ENCODE assay signal across 14 cellular contexts in the genomic region with DNA sequence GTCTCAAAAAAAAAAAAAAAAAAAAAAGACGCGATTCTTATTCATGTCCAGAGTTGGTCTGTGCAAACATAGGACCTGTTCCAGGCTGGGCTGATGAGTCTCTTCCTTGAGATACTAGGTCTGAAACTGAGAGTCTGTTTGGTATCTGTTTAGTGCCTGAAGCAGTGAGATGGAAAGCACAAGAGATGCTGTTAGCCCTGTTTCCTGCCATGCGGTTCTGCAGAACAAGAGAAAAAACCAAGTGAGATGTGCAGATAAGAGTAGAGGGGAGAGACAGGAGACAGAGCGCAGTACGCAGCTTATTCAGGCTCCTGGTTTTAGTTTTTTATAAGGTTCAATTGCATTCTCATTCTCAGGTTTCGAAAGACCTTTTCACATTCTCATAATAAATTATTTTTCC.
DNase-seq lines count a peak whose midpoint lies in the region; ATAC-seq lines count a peak whose summit lies in the region.
"Had no signal": no experiment of that assay in that cellular context is flagged by ENCODE, and none has a peak within 500 bp of the region (broad histone marks: within the 10 kb centered on the region; RNA-seq: fewer than 3 reads in every experiment).

No MANE protein-coding gene starts in this region.

- no peaks in the 10 kb centered on the region for H3K9me3 Mint-ChIP-seq in activated CD8-positive, alpha-beta memory T cell treated with anti-CD3 and anti-CD28 coated beads, Interleukin-2, amount 10 ng/mL, durations not matched to agents 7 days and 5 days (ENCODE audit: low read depth)
- H3K9me3 Mint-ChIP-seq in stimulated activated naive B cell treated with anti-CD40 and anti-IgM and Interleukin-4, amounts not matched to agents 10 μg/mL and 1 μg/mL and 100 μg/mL, for 72 hours = no peaks in the 10 kb centered on the region
- H3K9me3 Mint-ChIP-seq: neural progenitor cell had no signal

- peaks cover 2% of the 10 kb centered on the region for H3K36me3 Mint-ChIP-seq in activated CD8-positive, alpha-beta memory T cell treated with anti-CD3 and anti-CD28 coated beads, Interleukin-2, amount 10 ng/mL, durations not matched to agents 7 days and 5 days
- H3K36me3 Mint-ChIP-seq in stimulated activated naive B cell treated with anti-CD40 and anti-IgM and Interleukin-4, amounts not matched to agents 10 μg/mL and 1 μg/mL and 100 μg/mL, for 72 hours = no peaks in the 10 kb centered on the region
- H3K36me3 Mint-ChIP-seq: neural progenitor cell had no signal

- H3K27ac Mint-ChIP-seq in activated CD8-positive, alpha-beta memory T cell treated with anti-CD3 and anti-CD28 coated beads, Interleukin-2, amount 10 ng/mL, durations not matched to agents 7 days and 5 days = peak overlapping the region; percentile 53
- H3K27ac Mint-ChIP-seq in stimulated activated naive B cell treated with anti-CD40 and anti-IgM and Interleukin-4, amounts not matched to agents 10 μg/mL and 1 μg/mL and 100 μg/mL, for 72 hours = no peak overlapping the region
- H3K27ac Mint-ChIP-seq: neural progenitor cell had no signal

- peak overlapping the region; percentile 12 for H3K4me3 Mint-ChIP-seq in activated CD8-positive, alpha-beta memory T cell treated with anti-CD3 and anti-CD28 coated beads, Interleukin-2, amount 10 ng/mL, durations not matched to agents 7 days and 5 days
- H3K4me3 Mint-ChIP-seq in stimulated activated naive B cell treated with anti-CD40 and anti-IgM and Interleukin-4, amounts not matched to agents 10 μg/mL and 1 μg/mL and 100 μg/mL, for 72 hours = no peak overlapping the region
- H3K4me3 Mint-ChIP-seq: neural progenitor cell had no signal

- peaks cover 8% of the 10 kb centered on the region for H3K27me3 Mint-ChIP-seq in activated CD8-positive, alpha-beta memory T cell treated with anti-CD3 and anti-CD28 coated beads, Interleukin-2, amount 10 ng/mL, durations not matched to agents 7 days and 5 days
- peaks cover 5 to 7% of the 10 kb centered on the region in 2 donors for H3K27me3 Mint-ChIP-seq in stimulated activated naive B cell treated with anti-CD40 and anti-IgM and Interleukin-4, amounts not matched to agents 10 μg/mL and 1 μg/mL and 100 μg/mL, for 72 hours

- DNase-seq in activated CD8-positive, alpha-beta memory T cell treated with anti-CD3 and anti-CD28 coated beads, Interleukin-2, amount 10 ng/mL, durations not matched to agents 7 days and 5 days = peak; percentile 83
- DNase-seq in activated CD8-positive, alpha-beta memory T cell treated with anti-CD3 and anti-CD28 coated beads for 24 hours = no peak
- DNase-seq in activated CD4-positive, alpha-beta T cell treated with anti-CD3 and anti-CD28 coated beads, Interleukin-2, amount 50 U/mL, for 1 hour = peak; percentile 18
- DNase-seq in central memory CD4-positive, alpha-beta T cell = peak; percentile 69
- no peak for DNase-seq in stimulated activated naive B cell treated with anti-CD40 and anti-IgM and Interleukin-4, amounts not matched to agents 10 μg/mL and 1 μg/mL and 100 μg/mL, for 72 hours
- DNase-seq in DMS79 treated with DMSO at 0.1 percent for 48 hours (lab: John Stamatoyannopoulos, UW) (no peak), NCI-H1048 (lab: John Stamatoyannopoulos, UW) (no peak)
- DNase-seq: adrenal gland, dermis blood vessel endothelial cell, foreskin fibroblast, NCI-H1436 had no signal

- ATAC-seq in activated CD8-positive, alpha-beta memory T cell treated with anti-CD3 and anti-CD28 coated beads, Interleukin-2, amount 10 ng/mL, durations not matched to agents 7 days and 5 days = peak; percentile 96
- peak; percentile 33 to 75 for ATAC-seq in stimulated activated naive B cell treated with anti-CD40 and anti-IgM and Interleukin-4, amounts not matched to agents 10 μg/mL and 1 μg/mL and 100 μg/mL, for 72 hours (replicated peaks)
- ATAC-seq in HG03439 (IDR thresholded peaks at IDR 0.05; ENCODE audit: unreplicated experiment) = no peak
- ATAC-seq: A549 had no signal

- CTCF ChIA-PET in activated CD8-positive, alpha-beta memory T cell treated with anti-CD3 and anti-CD28 coated beads, Interleukin-2, amount 10 ng/mL, durations not matched to agents 7 days and 5 days (lab: Charles Lee) = interaction anchor here (0.7 to 5.1 kb wide), 11 partner anchors 14 to 463 kb away, joined by 3 to 55 read pairs (median 4); partner anchors contain the start of gene PFKFB3

- peaks cover 24% of the 10 kb centered on the region for H3K4me1 Mint-ChIP-seq in activated CD8-positive, alpha-beta memory T cell treated with anti-CD3 and anti-CD28 coated beads, Interleukin-2, amount 10 ng/mL, durations not matched to agents 7 days and 5 days
- H3K4me1 Mint-ChIP-seq in stimulated activated naive B cell treated with anti-CD40 and anti-IgM and Interleukin-4, amounts not matched to agents 10 μg/mL and 1 μg/mL and 100 μg/mL, for 72 hours = no peaks in the 10 kb centered on the region
- H3K4me1 Mint-ChIP-seq: neural progenitor cell had no signal

Comparison
In these comparisons a context has a peak if more than half of its experiments do, and no peak if none do; other contexts are left out.
1. DNase-seq: peak in activated CD8-positive, alpha-beta memory T cell treated with anti-CD3 and anti-CD28 coated beads, Interleukin-2, amount 10 ng/mL, durations not matched to agents 7 days and 5 days (single experiment), activated CD4-positive, alpha-beta T cell treated with anti-CD3 and anti-CD28 coated beads, Interleukin-2, amount 50 U/mL, for 1 hour (single experiment) and central memory CD4-positive, alpha-beta T cell (single experiment); none in activated CD8-positive, alpha-beta memory T cell treated with anti-CD3 and anti-CD28 coated beads for 24 hours (single experiment), stimulated activated naive B cell treated with anti-CD40 and anti-IgM and Interleukin-4, amounts not matched to agents 10 μg/mL and 1 μg/mL and 100 μg/mL, for 72 hours (single experiment), DMS79 treated with DMSO at 0.1 percent for 48 hours (single experiment) and NCI-H1048 (single experiment).